ENCODE assay signal across 22 cellular contexts in genomic region chr11:108508653-108509593, GRCh38. TPM values are rescaled to one million over a fixed set of nuclear protein-coding genes. Genes with fewer than 3 reads are reported as not detected.
"Had no signal": no experiment of that assay in that cellular context is flagged by ENCODE, and none has a peak within 500 bp of the region (broad histone marks: within the 10 kb centered on the region; RNA-seq: fewer than 3 reads in every experiment).

No MANE protein-coding gene starts in this region.

- FAIRE-seq: bronchial epithelial cell had no signal

- H3K27ac Mint-ChIP-seq: activated CD4-positive, alpha-beta T cell treated with anti-CD3 and anti-CD28 coated beads, Interleukin-2, amount 10 ng/mL, durations not matched to agents 7 days and 5 days; activated CD8-positive, alpha-beta T cell treated with anti-CD3 and anti-CD28 coated beads, Interleukin-2, amount 10 ng/mL, durations not matched to agents 7 days and 5 days; dendritic cell treated with granulocyte-macrophage colony-stimulating factor and Interleukin-4, amounts not matched to agents 40 ng/mL and 50 ng/mL, for 4 days; naive thymus-derived CD4-positive, alpha-beta T cell; neural progenitor cell; stimulated activated naive CD8-positive, alpha-beta T cell treated with anti-CD3 and anti-CD28 coated beads, Interleukin-15, Interleukin-2, amounts not matched to agents 100 ng/mL and 50 ng/mL, for 24 hours had no signal

- H3K4me3 Mint-ChIP-seq: activated CD4-positive, alpha-beta T cell treated with anti-CD3 and anti-CD28 coated beads, Interleukin-2, amount 10 ng/mL, durations not matched to agents 7 days and 5 days; activated CD8-positive, alpha-beta T cell treated with anti-CD3 and anti-CD28 coated beads, Interleukin-2, amount 10 ng/mL, durations not matched to agents 7 days and 5 days; activated T-cell treated with anti-CD3 and anti-CD28 coated beads, Interleukin-2, amount 50 U/mL, for 4 hours; dendritic cell treated with granulocyte-macrophage colony-stimulating factor and Interleukin-4, amounts not matched to agents 40 ng/mL and 50 ng/mL, for 4 days; naive thymus-derived CD4-positive, alpha-beta T cell; neural progenitor cell; stimulated activated naive CD8-positive, alpha-beta T cell treated with anti-CD3 and anti-CD28 coated beads, Interleukin-15, Interleukin-2, amounts not matched to agents 100 ng/mL and 50 ng/mL, for 24 hours had no signal

- ATAC-seq: activated CD4-positive, CD25-positive, alpha-beta regulatory T cell treated with anti-CD3 and anti-CD28 coated beads, Interleukin-2, amount 50 U/mL, for 24 hours; activated CD8-positive, alpha-beta T cell treated with anti-CD3 and anti-CD28 coated beads, Interleukin-2, amount 10 ng/mL, durations not matched to agents 7 days and 5 days; activated T-cell treated with anti-CD3 and anti-CD28 coated beads, Interleukin-2, amount 50 U/mL, for 4 hours; naive thymus-derived CD4-positive, alpha-beta T cell; right cardiac atrium; SK-N-SH treated with all-trans-retinoic acid at 6 μM for 48 hours had no signal

- H3K9me3 Mint-ChIP-seq: activated CD4-positive, alpha-beta T cell treated with anti-CD3 and anti-CD28 coated beads, Interleukin-2, amount 10 ng/mL, durations not matched to agents 7 days and 5 days; activated T-cell treated with anti-CD3 and anti-CD28 coated beads, Interleukin-2, amount 50 U/mL, for 4 hours; dendritic cell treated with granulocyte-macrophage colony-stimulating factor and Interleukin-4, amounts not matched to agents 40 ng/mL and 50 ng/mL, for 4 days; stimulated activated naive CD8-positive, alpha-beta T cell treated with anti-CD3 and anti-CD28 coated beads, Interleukin-15, Interleukin-2, amounts not matched to agents 100 ng/mL and 50 ng/mL, for 24 hours had no signal

- DNase-seq: activated CD4-positive, alpha-beta T cell treated with anti-CD3 and anti-CD28 coated beads, Interleukin-2, amount 10 ng/mL, durations not matched to agents 7 days and 5 days; activated CD8-positive, alpha-beta memory T cell treated with anti-CD3 and anti-CD28 coated beads, Interleukin-2, amount 50 U/mL, for 4 hours; activated CD8-positive, alpha-beta T cell treated with anti-CD3 and anti-CD28 coated beads, Interleukin-2, amount 10 ng/mL, durations not matched to agents 7 days and 5 days; activated effector memory CD4-positive, alpha-beta T cell treated with Interleukin-2 at 50 U/mL for 16 hours; activated naive CD4-positive, alpha-beta T cell treated with anti-CD3 and anti-CD28 coated beads, Interleukin-2, amount 50 U/mL, for 16 hours; activated T-cell treated with anti-CD3 and anti-CD28 coated beads, Interleukin-2, amount 50 U/mL, for 4 hours; cerebellar nuclear complex; effector CD8-positive, alpha-beta T cell; hippocampal formation; islet precursor cell; naive thymus-derived CD4-positive, alpha-beta T cell; right cardiac atrium; T-helper 1 cell; T-helper 9 cell; trophoblast cell had no signal

- H3K4me1 Mint-ChIP-seq: activated CD4-positive, alpha-beta T cell treated with anti-CD3 and anti-CD28 coated beads, Interleukin-2, amount 10 ng/mL, durations not matched to agents 7 days and 5 days; naive thymus-derived CD4-positive, alpha-beta T cell; neural progenitor cell had no signal

RNA-seq across cellular contexts. Expression of gene C11orf65, which starts 41.6 kb away (rescaled TPM):
- total RNA-seq: ascending aorta had no signal
